ENCODE assay signal across 15 cellular contexts in genomic region chr13:91368676-91369425, GRCh38. TPM values are rescaled to one million over a fixed set of nuclear protein-coding genes. Genes with fewer than 3 reads are reported as not detected.
A peak's percentile ranks its signal among the peaks of the same experiment; 100 is the strongest.
DNase-seq lines count a peak whose midpoint lies in the region; ATAC-seq and TF ChIP-seq lines count a peak whose summit lies in the region.
"Had no signal": no experiment of that assay in that cellular context is flagged by ENCODE, and none has a peak within 500 bp of the region (broad histone marks: within the 10 kb centered on the region; RNA-seq: fewer than 3 reads in every experiment).

No MANE protein-coding gene starts in this region.

- H3K4me3 ChIP-seq in fibroblast of pulmonary artery (replicated peaks; ENCODE audit: low read depth, low read length) (no peak overlapping the region), breast epithelium (no peak overlapping the region), SJCRH30 (no peak overlapping the region)

- no peak for TF ChIP-seq POLR2A in breast epithelium (IDR thresholded peaks at IDR 0.05)

- H3K9me3 Mint-ChIP-seq in type B pancreatic cell = no peaks in the 10 kb centered on the region

- no peaks in the 10 kb centered on the region for H3K36me3 ChIP-seq in breast epithelium
- H3K36me3 ChIP-seq in SJCRH30 = no peaks in the 10 kb centered on the region
- H3K36me3 ChIP-seq: BE2C had no signal

- no peaks in the 10 kb centered on the region for H3K36me3 Mint-ChIP-seq in type B pancreatic cell
- H3K36me3 Mint-ChIP-seq: brain had no signal

- intact Hi-C loops in breast epithelium (cut with DNase I; ENCODE audit: low total_unique reads) = no loop called here

- H3K27me3 ChIP-seq in breast epithelium = no peaks in the 10 kb centered on the region
- no peaks in the 10 kb centered on the region for H3K27me3 ChIP-seq in SJCRH30
- H3K27me3 ChIP-seq: BE2C had no signal

- H3K4me1 Mint-ChIP-seq in type B pancreatic cell (ENCODE audit: unreplicated experiment) = peaks cover 4% of the 10 kb centered on the region

- H3K4me1 ChIP-seq in breast epithelium (no peaks in the 10 kb centered on the region), SJCRH30 (no peaks in the 10 kb centered on the region)
- H3K4me1 ChIP-seq: BE2C had no signal

- TF ChIP-seq CTCF in fibroblast of pulmonary artery (IDR thresholded peaks at IDR 0.05; ENCODE audit: low read length, missing control alignments) (no peak), type B pancreatic cell (conservative IDR thresholded peaks at IDR 0.05) (no peak), breast epithelium (IDR thresholded peaks at IDR 0.05) (no peak)

- ATAC-seq in GM18502 (IDR thresholded peaks at IDR 0.05; ENCODE audit: poor library complexity, unreplicated experiment) = peak; percentile 49

- no peak overlapping the region for H3K27ac Mint-ChIP-seq in type B pancreatic cell
- H3K27ac Mint-ChIP-seq: brain had no signal

- H3K27me3 Mint-ChIP-seq in type B pancreatic cell = no peaks in the 10 kb centered on the region
- H3K27me3 Mint-ChIP-seq: brain had no signal

- no peaks in the 10 kb centered on the region for H3K9me3 ChIP-seq in breast epithelium
- H3K9me3 ChIP-seq in SJCRH30 (replicated peaks) = no peaks in the 10 kb centered on the region
- H3K9me3 ChIP-seq: BE2C had no signal

- H3K4me3 Mint-ChIP-seq in type B pancreatic cell = no peak overlapping the region
- H3K4me3 Mint-ChIP-seq: brain had no signal

- no peak overlapping the region for H3K27ac ChIP-seq in breast epithelium
- no peak overlapping the region for H3K27ac ChIP-seq in SJCRH30

- DNase-seq in H4 (ENCODE audit: low spot score) (peak; percentile 5), RPMI7951 (ENCODE audit: low read depth) (peak; percentile 35), fibroblast of pulmonary artery (ENCODE audit: low read depth) (peak; percentile 12), type B pancreatic cell (ENCODE audit: extremely low spot score, unreplicated experiment) (no peak), DMS79 (lab: John Stamatoyannopoulos, UW) (no peak), breast epithelium (ENCODE audit: low spot score in 2 of 2) (no peak), SJCRH30 (no peak)
- DNase-seq: activated CD8-positive, alpha-beta memory T cell treated with anti-CD3 and anti-CD28 coated beads for 24 hours; BE2C; hippocampal formation; NCI-H2081; NK-92 treated with Interleukin-12 subunit alpha and Interleukin-12 subunit beta, amount 100 ng/mL, for 24 hours; stimulated activated naive CD4-positive, alpha-beta T cell had no signal

RNA-seq across cellular contexts. Expression of gene MIR17HG, which starts 21.4 kb away (rescaled TPM):
- total RNA-seq in H4 (2014; rRNA removed; shearing (Covaris generic)) = 1.5 TPM in 2 replicates
- 2.3 and 3.9 TPM in 2 replicates for total RNA-seq in RPMI7951 (2014; rRNA removed; shearing (Covaris generic))
- total RNA-seq in type B pancreatic cell (ENCODE audit: low replicate concordance) (5.3 and 21.8 TPM in 2 replicates), breast epithelium (1 to 10 TPM; 1.9 to 6.7 (median 6.6) TPM)
- total RNA-seq in SJCRH30 (2014; rRNA removed; shearing (Covaris generic)) = 43.9 and 55.8 TPM in 2 replicates

RNA-seq across cellular contexts. Expression of gene GPC5, which starts 29.6 kb away (rescaled TPM):
- total RNA-seq in H4 (2014; rRNA removed; shearing (Covaris generic)) = 1.0 and 1.5 TPM in 2 replicates
- not detected in 2 replicates for total RNA-seq in RPMI7951 (2014; rRNA removed; shearing (Covaris generic))
- total RNA-seq in type B pancreatic cell (ENCODE audit: low replicate concordance) (2.8 and 4.2 TPM in 2 replicates), breast epithelium (under 1 TPM in 2 of 3 donors, not detected in 1; 0.88 to 0.98 TPM)
- 0.18 and 0.49 TPM in 2 replicates for total RNA-seq in SJCRH30 (2014; rRNA removed; shearing (Covaris generic))

Comparison
In these comparisons a context has a peak if more than half of its experiments do, and no peak if none do; other contexts are left out.
1. DNase-seq: peak in H4 (single experiment), RPMI7951 (single experiment) and fibroblast of pulmonary artery (single experiment); none in type B pancreatic cell (single experiment), DMS79 (single experiment), breast epithelium (0 of 2) and SJCRH30 (0 of 2).